ENCODE assay signal across 27 cellular contexts in genomic region chr3:102905826-102906225, GRCh38.
DNase-seq lines count a peak whose midpoint lies in the region; ATAC-seq, FAIRE-seq and TF ChIP-seq lines count a peak whose summit lies in the region.
"Had no signal": no experiment of that assay in that cellular context is flagged by ENCODE, and none has a peak within 500 bp of the region (broad histone marks: within the 10 kb centered on the region; RNA-seq: fewer than 3 reads in every experiment).

No MANE protein-coding gene starts in this region.

- H3K36me3 ChIP-seq in bronchial epithelial cell (ENCODE audit: control insufficient read depth, insufficient read depth, low read length): no peaks in the 10 kb centered on the region
- H3K36me3 ChIP-seq: BE2C, BLaER1 had no signal

- H3K27ac Mint-ChIP-seq in activated T-cell treated with anti-CD3 and anti-CD28 coated beads, Interleukin-2, amount 50 U/mL, for 72 hours: no peak overlapping the region
- H3K27ac Mint-ChIP-seq: CD14-positive monocyte; CD4-positive, alpha-beta memory T cell; CD4-positive, CD25-positive, alpha-beta regulatory T cell; CD8-positive, alpha-beta memory T cell had no signal

- DNase-seq in NCI-H187 treated with DMSO at 0.1 percent for 48 hours (lab: John Stamatoyannopoulos, UW): peak; percentile 17
- no peak for DNase-seq in NCI-H187 (lab: John Stamatoyannopoulos, UW)
- DNase-seq in bronchial epithelial cell (ENCODE audit: low read depth): peak; percentile 15
- DNase-seq in foreskin keratinocyte: peak; percentile 12 to 56
- peak; percentile 13 for DNase-seq in retinal pigment epithelial cell (ENCODE audit: low read depth)
- no peak for DNase-seq in activated T-cell treated with anti-CD3 and anti-CD28 coated beads, Interleukin-2, amount 50 U/mL, for 72 hours
- DNase-seq in AG08396 (ENCODE audit: low spot score): no peak
- DNase-seq: BE2C; C1 segment of cervical spinal cord; CD4-positive, alpha-beta memory T cell; CD4-positive, CD25-positive, alpha-beta regulatory T cell; CD8-positive, alpha-beta memory T cell; COR-L47; DMS 273 treated with DMSO at 0.1 percent for 48 hours; DMS153; DMS53; DMS79; DND-41; EL; GDM1 had no signal

- peaks cover 0 to 4% of the 10 kb centered on the region in 2 donors for H3K9me3 Mint-ChIP-seq in activated T-cell treated with anti-CD3 and anti-CD28 coated beads, Interleukin-2, amount 50 U/mL, for 72 hours

- H3K4me1 ChIP-seq in foreskin keratinocyte: no peaks in the 10 kb centered on the region
- H3K4me1 ChIP-seq: A549, BLaER1 had no signal

- H3K27me3 Mint-ChIP-seq in activated T-cell treated with anti-CD3 and anti-CD28 coated beads, Interleukin-2, amount 50 U/mL, for 72 hours (ENCODE audit: low read depth): no peaks in the 10 kb centered on the region
- H3K27me3 Mint-ChIP-seq: CD4-positive, alpha-beta memory T cell; CD4-positive, CD25-positive, alpha-beta regulatory T cell; CD8-positive, alpha-beta memory T cell had no signal

- H3K36me3 Mint-ChIP-seq in activated T-cell treated with anti-CD3 and anti-CD28 coated beads, Interleukin-2, amount 50 U/mL, for 72 hours (ENCODE audit: insufficient read depth in 2 of 2): no peaks in the 10 kb centered on the region
- H3K36me3 Mint-ChIP-seq: CD14-positive monocyte; CD4-positive, alpha-beta memory T cell; CD4-positive, CD25-positive, alpha-beta regulatory T cell; CD8-positive, alpha-beta memory T cell had no signal

- H3K27me3 ChIP-seq in bronchial epithelial cell (ENCODE audit: control insufficient read depth, insufficient read depth, low read length): no peaks in the 10 kb centered on the region
- H3K27me3 ChIP-seq in foreskin keratinocyte: no peaks in the 10 kb centered on the region
- H3K27me3 ChIP-seq: BE2C, BLaER1 had no signal

- H3K4me3 ChIP-seq in bronchial epithelial cell (ENCODE audit: low read depth, low read length) (no peak overlapping the region), retinal pigment epithelial cell (ENCODE audit: low read length) (no peak overlapping the region)
- H3K4me3 ChIP-seq: A549, BLaER1, GM12878 had no signal

- no peak for TF ChIP-seq CTCF in bronchial epithelial cell (IDR thresholded peaks at IDR 0.05; ENCODE audit: insufficient read depth, low read length, severe bottlenecking)
- no peak for TF ChIP-seq CTCF in foreskin keratinocyte (conservative IDR thresholded peaks at IDR 0.05)
- no peak for TF ChIP-seq CTCF in retinal pigment epithelial cell (conservative IDR thresholded peaks at IDR 0.05; ENCODE audit: low read depth, low read length)

- no peak for FAIRE-seq in bronchial epithelial cell (lab: Jason Lieb, UNC)
- FAIRE-seq: A549, GM12878, GM12892, GM18507 had no signal

- no peak overlapping the region for H3K4me3 Mint-ChIP-seq in activated T-cell treated with anti-CD3 and anti-CD28 coated beads, Interleukin-2, amount 50 U/mL, for 72 hours
- H3K4me3 Mint-ChIP-seq: CD14-positive monocyte; CD4-positive, alpha-beta memory T cell; CD4-positive, CD25-positive, alpha-beta regulatory T cell; CD8-positive, alpha-beta memory T cell had no signal

- no peaks in the 10 kb centered on the region for H3K4me1 Mint-ChIP-seq in activated T-cell treated with anti-CD3 and anti-CD28 coated beads, Interleukin-2, amount 50 U/mL, for 72 hours (ENCODE audit: low read depth)
- H3K4me1 Mint-ChIP-seq: CD14-positive monocyte; CD4-positive, alpha-beta memory T cell; CD4-positive, CD25-positive, alpha-beta regulatory T cell; CD8-positive, alpha-beta memory T cell had no signal

- H3K27ac ChIP-seq in foreskin keratinocyte: no peak overlapping the region
- H3K27ac ChIP-seq: 22Rv1, A549, BLaER1 had no signal

- ATAC-seq in foreskin keratinocyte: no peak
- ATAC-seq in activated T-cell treated with anti-CD3 and anti-CD28 coated beads, Interleukin-2, amount 50 U/mL, for 72 hours (replicated peaks in 1 of 2): no peak
- ATAC-seq: A549, GM12878 had no signal

Comparison
In these comparisons a context has a peak if more than half of its experiments do, and no peak if none do; other contexts are left out.
1. DNase-seq: peak in NCI-H187 treated with DMSO at 0.1 percent for 48 hours (single experiment), bronchial epithelial cell (single experiment), foreskin keratinocyte (2 of 2) and retinal pigment epithelial cell (single experiment); none in NCI-H187 (0 of 2), activated T-cell treated with anti-CD3 and anti-CD28 coated beads, Interleukin-2, amount 50 U/mL, for 72 hours (0 of 2) and AG08396 (single experiment).